ENCODE assay signal across 8 cellular contexts in genomic region chr12:4604684-4605193, GRCh38. TPM values are rescaled to one million over a fixed set of nuclear protein-coding genes. Genes with fewer than 3 reads are reported as not detected.
DNase-seq lines count a peak whose midpoint lies in the region; ATAC-seq and TF ChIP-seq lines count a peak whose summit lies in the region.

No MANE protein-coding gene starts in this region.

- intact Hi-C loops in left ventricle myocardium superior (cut with micrococcal nuclease) (no loop called here), psoas muscle (cut with DNase I) (no loop called here), uterus (cut with DNase I; ENCODE audit: low total_unique reads) (no loop called here)

- H3K9me3 ChIP-seq in psoas muscle (no peaks in the 10 kb centered on the region), uterus (no peaks in the 10 kb centered on the region)

- peak overlapping the region; percentile 80 for H3K27ac ChIP-seq in psoas muscle
- H3K27ac ChIP-seq in uterus, result peak overlapping the region; percentile 77 to 82

- H3K36me3 Mint-ChIP-seq in T-cell, result peaks cover 13% of the 10 kb centered on the region

- peak; percentile 88 for DNase-seq in NCI-H1105 (lab: John Stamatoyannopoulos, UW)
- DNase-seq in T-cell, result peak; percentile 52 to 79 (median 68)
- DNase-seq in amniotic stem cell (lab: John Stamatoyannopoulos, UW), result peak; percentile 74
- peak; percentile 72 for DNase-seq in left ventricle myocardium superior
- DNase-seq in psoas muscle, result peak; percentile 72 to 84
- peak; percentile 77 to 79 for DNase-seq in uterus

- TF ChIP-seq CTCF in GM12874 (IDR thresholded peaks at IDR 0.05; ENCODE audit: insufficient read depth, low read depth, low read length), result peak; percentile 97
- TF ChIP-seq CTCF in psoas muscle (IDR thresholded peaks at IDR 0.05), result peak; percentile 95
- TF ChIP-seq CTCF in uterus (IDR thresholded peaks at IDR 0.05), result peak; percentile 88 to 98 (median 89)

- POLR2A ChIA-PET in T-cell (lab: Charles Lee), result interaction anchor here in 1 of 2 donors (0.7 kb wide), 1 partner anchor 823 kb away, joined by 7 read pairs; no protein-coding TSS in a partner anchor

- no peaks in the 10 kb centered on the region for H3K27me3 ChIP-seq in psoas muscle (ENCODE audit: insufficient read depth in 3 of 3, low read length in 2 of 3)
- no peaks in the 10 kb centered on the region for H3K27me3 ChIP-seq in uterus

- no peaks in the 10 kb centered on the region for H3K9me3 Mint-ChIP-seq in T-cell

- peaks cover 0 to 13% of the 10 kb centered on the region in 2 donors for H3K36me3 ChIP-seq in psoas muscle (ENCODE audit: insufficient read depth in 1 of 2, low read depth in 1 of 2)
- H3K36me3 ChIP-seq in uterus, result no peaks in the 10 kb centered on the region

- CTCF ChIA-PET in T-cell (lab: Charles Lee), result interaction anchor here (1.2 to 2.1 kb wide), 3 partner anchors 39 to 244 kb away, joined by 3 to 9 read pairs (median 4); partner anchors contain the start of genes AKAP3 (in 1 of the 2) and NDUFA9 (in 1 of the 2)

- no peak for TF ChIP-seq POLR2A in uterus (IDR thresholded peaks at IDR 0.05)

- H3K4me3 Mint-ChIP-seq in T-cell, result peak overlapping the region; percentile 95 to 99 (median 95)

- peak; percentile 92 for ATAC-seq in HG02623 (IDR thresholded peaks at IDR 0.05; ENCODE audit: unreplicated experiment)
- peak; percentile 95 to 97 (median 96) for ATAC-seq in T-cell (replicated peaks in 1 of 4)
- peak; percentile 97 for ATAC-seq in left ventricle myocardium superior
- peak; percentile 97 to 99 (median 98) for ATAC-seq in psoas muscle

- H3K4me3 ChIP-seq in psoas muscle, result peak overlapping the region; percentile 95
- peak overlapping the region; percentile 69 to 77 for H3K4me3 ChIP-seq in uterus

- WGBS in psoas muscle, 3 donors, result 2 to 10% (median 4%) methylated on average over 25 of the region's 25 CpGs

- peaks cover 24 to 39% (median 31%) of the 10 kb centered on the region in 3 donors for H3K4me1 Mint-ChIP-seq in T-cell

- peak overlapping the region; percentile 89 to 96 for H3K27ac Mint-ChIP-seq in T-cell

- H3K27me3 Mint-ChIP-seq in T-cell, result peaks cover 3 to 8% of the 10 kb centered on the region in 2 donors

- H3K4me1 ChIP-seq in psoas muscle, result peaks cover 7% of the 10 kb centered on the region
- H3K4me1 ChIP-seq in uterus, result peaks cover 0 to 4% of the 10 kb centered on the region in 2 donors

RNA-seq across cellular contexts. Expression of gene DYRK4, which starts 42.7 kb away (rescaled TPM):
- total RNA-seq in T-cell, result 10 to 100 TPM; 11.0 to 24.8 (median 17.6) TPM
- total RNA-seq in left ventricle myocardium superior, result 26.6 TPM
- total RNA-seq in psoas muscle, result 10 to 100 TPM; 18.3 to 28.8 (median 23.3) TPM
- 10 to 100 TPM; 18.3 to 27.8 (median 20.8) TPM for polyA plus RNA-seq in psoas muscle
- 10 to 100 TPM; 32.3 to 51.1 (median 41.4) TPM for total RNA-seq in uterus

RNA-seq across cellular contexts. Expression of gene AKAP3, which starts 44.1 kb away (rescaled TPM):
- total RNA-seq in T-cell (1 to 10 TPM; 1.5 to 7.9 (median 3.3) TPM), left ventricle myocardium superior (2.4 TPM), psoas muscle (1 to 10 TPM in 3 of 4 donors, under 1 TPM in 1; 0.95 to 2.9 (median 1.6) TPM), uterus (1 to 10 TPM in 2 of 4 donors, under 1 TPM in 1, not detected in 1; 0.79 to 1.6 (median 1.3) TPM)
- 1 to 10 TPM in 2 of 3 donors, under 1 TPM in 1; 0.07 to 8.4 (median 1.1) TPM for polyA plus RNA-seq in psoas muscle

RNA-seq across cellular contexts. Expression of gene NDUFA9, which starts 44.2 kb away (rescaled TPM):
- total RNA-seq in T-cell, result 10 to 100 TPM; 59.7 to 74.7 (median 72.9) TPM
- 348 TPM for total RNA-seq in left ventricle myocardium superior
- total RNA-seq in psoas muscle, result 100 to 1,000 TPM; 127 to 253 (median 136) TPM
- polyA plus RNA-seq in psoas muscle, result 100 to 1,000 TPM; 131 to 194 (median 155) TPM
- 10 to 100 TPM; 24.3 to 74.4 (median 61.8) TPM for total RNA-seq in uterus

Comparison
In these comparisons a context has a peak if more than half of its experiments do, and no peak if none do; other contexts are left out.
1. Peak in every context shown above with its lines: DNase-seq, ATAC-seq, H3K4me3 ChIP-seq and H3K27ac ChIP-seq.